Comparison of ENCODE assay signal across 38 cellular contexts in the genomic region with DNA sequence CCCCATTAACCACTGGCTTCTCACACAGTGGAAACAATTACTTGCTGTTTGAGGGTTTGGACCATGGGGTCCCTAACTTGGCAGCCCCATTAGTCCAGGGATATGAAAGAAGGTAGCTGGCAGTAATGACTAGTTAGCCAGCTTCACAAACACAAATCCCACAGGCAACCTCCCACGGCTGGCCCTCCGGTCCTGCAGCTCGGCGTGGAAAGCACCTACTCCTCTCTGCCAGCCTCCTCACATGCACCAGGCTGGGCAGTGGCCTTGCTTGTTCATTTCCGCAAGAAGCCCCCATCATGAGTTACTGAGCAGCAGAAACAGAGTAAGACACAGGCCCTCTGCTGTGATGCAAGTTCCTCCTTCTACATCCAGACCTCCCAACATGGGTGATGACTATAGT. TPM values are rescaled to one million over a fixed set of nuclear protein-coding genes. Genes with fewer than 3 reads are reported as not detected.
"Had no signal": no experiment of that assay in that cellular context is flagged by ENCODE, and none has a peak within 500 bp of the region (broad histone marks: within the 10 kb centered on the region; RNA-seq: fewer than 3 reads in every experiment).

No MANE protein-coding gene starts in this region.

- H3K36me3 ChIP-seq: MG63 had no signal

- DNase-seq: Karpas-422, Kasumi-1, MG63, MM.1S, MV-4-11, NCI-H1048, NCI-H1092, NCI-H1092 treated with DMSO at 0.1 percent for 48 hours, NCI-H1105, NCI-H1105 treated with DMSO at 0.1 percent for 48 hours, NCI-H1417, NCI-H1417 treated with DMSO at 0.1 percent for 48 hours, NCI-H1436, NCI-H1436 treated with DMSO at 0.1 percent for 48 hours, NCI-H146, NCI-H1694, NCI-H1694 treated with DMSO at 0.1 percent for 48 hours, NCI-H187, NCI-H187 treated with DMSO at 0.1 percent for 48 hours, NCI-H1930, NCI-H2029, NCI-H2029 treated with DMSO at 0.1 percent for 48 hours, NCI-H2081, NCI-H2081 treated with DMSO at 0.1 percent for 48 hours, NCI-H2107, NCI-H2171, NCI-H2171 treated with DMSO at 0.1 percent for 48 hours, NCI-H2227 treated with DMSO at 0.1 percent for 48 hours, NCI-H226, NCI-H345, NCI-H446, NCI-H446 treated with DMSO at 0.1 percent for 48 hours, NCI-H510A, NCI-H510A treated with DMSO at 0.1 percent for 48 hours had no signal

- H3K4me3 ChIP-seq: MG63 had no signal

- H3K9me3 ChIP-seq: MG63 had no signal

RNA-seq across cellular contexts. Expression of a gene that starts 13.7 kb away (rescaled TPM):
- total RNA-seq: LHCN-M2, M059J, MCF 10A, NCI-H460 had no signal
